9 cellular contexts compared by ENCODE assay signal in genomic region chr2:237695201-237695780, GRCh38.
DNase-seq lines count a peak whose midpoint lies in the region; ATAC-seq, FAIRE-seq and TF ChIP-seq lines count a peak whose summit lies in the region.
"Had no signal": no experiment of that assay in that cellular context is flagged by ENCODE, and none has a peak within 500 bp of the region (broad histone marks: within the 10 kb centered on the region; RNA-seq: fewer than 3 reads in every experiment).

No MANE protein-coding gene starts in this region.

- H3K27me3 Mint-ChIP-seq in neural crest cell (ENCODE audit: low read depth), result peaks cover 17% of the 10 kb centered on the region

- H3K4me3 Mint-ChIP-seq in neural crest cell, result peak overlapping the region; percentile 79

- peak; percentile 2 to 39; a peak in 3 of 6 replicates for ATAC-seq in A549
- ATAC-seq in GM18502 (IDR thresholded peaks at IDR 0.05; ENCODE audit: poor library complexity, unreplicated experiment), result peak; percentile 13
- ATAC-seq in HG03039 (IDR thresholded peaks at IDR 0.05; ENCODE audit: unreplicated experiment), result no peak
- ATAC-seq in GM18498 (IDR thresholded peaks at IDR 0.05; ENCODE audit: unreplicated experiment), result no peak

- TF ChIP-seq EP300 in A549 (IDR thresholded peaks at IDR 0.05), result no peak

- POLR2A ChIA-PET in A549 (lab: Yijun Ruan, JAX), result no interaction called here

- FAIRE-seq in A549 (lab: Jason Lieb, UNC) (no peak), RCC 7860 (lab: Jason Lieb, UNC) (peak; percentile 79)
- FAIRE-seq: H1 had no signal

- no peak overlapping the region for H3K27ac Mint-ChIP-seq in neural crest cell (ENCODE audit: unreplicated experiment)

- H3K9me3 Mint-ChIP-seq in neural crest cell, result no peaks in the 10 kb centered on the region

- peak; percentile 55 to 84 for DNase-seq in A549 (ENCODE audit: low read depth in 1 of 2, low spot score in 1 of 2)
- peak; percentile 87 for DNase-seq in RCC 7860 (ENCODE audit: low spot score)
- DNase-seq in dedifferentiated amniotic fluid mesenchymal stem cell (ENCODE audit: extremely low spot score), result peak; percentile 92
- DNase-seq in neural crest cell (ENCODE audit: low read depth, low spot score), result no peak
- DNase-seq in NCI-H345 treated with DMSO at 0.1 percent for 48 hours (lab: John Stamatoyannopoulos, UW; ENCODE audit: unreplicated experiment), result no peak

- TF ChIP-seq RAD21 in A549 (conservative IDR thresholded peaks at IDR 0.05 in 1 of 2, IDR thresholded peaks at IDR 0.05 in 1 of 2), result no peak

- no peaks in the 10 kb centered on the region for H3K9me3 ChIP-seq in A549

- H3K4me1 Mint-ChIP-seq in neural crest cell, result peaks cover 48% of the 10 kb centered on the region

- H3K4me3 ChIP-seq in A549, result 0 out of 3 replicates have a peak overlapping the region, but pooled peaks have one; percentile 82

- no peak for TF ChIP-seq POLR2A in A549 (IDR thresholded peaks at IDR 0.05; ENCODE audit: low read length)

- H3K4me2 ChIP-seq in A549, result peak overlapping the region; percentile 95

- peak overlapping the region; percentile 96 to 98 for H3K27ac ChIP-seq in A549

- WGBS in A549 (ENCODE audit: missing lambda C conversion rate), result 8% methylated on average over 7 of the region's 7 CpGs

- peaks cover 51% of the 10 kb centered on the region for H3K4me1 ChIP-seq in A549

- CTCF ChIA-PET in A549 (lab: Yijun Ruan, JAX), result interaction anchor here (1.4 to 3.3 kb wide), 3 partner anchors 13 to 50 kb away, joined by 4 to 34 read pairs (median 5); no protein-coding TSS in a partner anchor

- no peaks in the 10 kb centered on the region for H3K36me3 Mint-ChIP-seq in neural crest cell (ENCODE audit: low read depth)

- no peak for TF ChIP-seq CTCF in A549 (IDR thresholded peaks at IDR 0.05)
- no peak for TF ChIP-seq CTCF in neural crest cell (conservative IDR thresholded peaks at IDR 0.05)

TF ChIP-seq in A549, 52 proteins besides CTCF, POLR2A, EP300 and RAD21:
- no peak for TF ChIP-seq BHLHE40 (IDR thresholded peaks at IDR 0.05; ENCODE audit: low read depth, low read length)
- TF ChIP-seq GATA3 (IDR thresholded peaks at IDR 0.05; ENCODE audit: borderline replicate concordance), result peak; percentile 45; the same call in 1 of the 2 replicates
- peak; percentile 26; the same call in 1 of the 2 replicates for TF ChIP-seq JUNB (IDR thresholded peaks at IDR 0.05)
- no peak for TF ChIP-seq HOXA7 (CRISPR knock-in tag; IDR thresholded peaks at IDR 0.05)
- TF ChIP-seq NFE2L2 (conservative IDR thresholded peaks at IDR 0.05; ENCODE audit: low read length), result 0 out of 2 replicates have a peak, but pooled peaks have one; percentile 6
- no peak for TF ChIP-seq ELK1 (IDR thresholded peaks at IDR 0.05; ENCODE audit: low read depth, low read length)
- no peak for TF ChIP-seq FOSL2 (IDR thresholded peaks at IDR 0.05)
- TF ChIP-seq FOSL2 (CRISPR knock-in tag; IDR thresholded peaks at IDR 0.05), result peak; percentile 77
- TF ChIP-seq MAFK (IDR thresholded peaks at IDR 0.05; ENCODE audit: partially characterized antibody), result peak; percentile 74

Comparison
In these comparisons a context has a peak if more than half of its experiments do, and no peak if none do; other contexts are left out.
1. ATAC-seq: peak in A549 (2 of 2) and GM18502 (single experiment); none in HG03039 (single experiment) and GM18498 (single experiment).
2. DNase-seq: peak in A549 (2 of 2), RCC 7860 (single experiment) and dedifferentiated amniotic fluid mesenchymal stem cell (single experiment); none in neural crest cell (single experiment) and NCI-H345 treated with DMSO at 0.1 percent for 48 hours (single experiment).